Comparison of ENCODE assay signal across 8 cellular contexts in the genomic region with DNA sequence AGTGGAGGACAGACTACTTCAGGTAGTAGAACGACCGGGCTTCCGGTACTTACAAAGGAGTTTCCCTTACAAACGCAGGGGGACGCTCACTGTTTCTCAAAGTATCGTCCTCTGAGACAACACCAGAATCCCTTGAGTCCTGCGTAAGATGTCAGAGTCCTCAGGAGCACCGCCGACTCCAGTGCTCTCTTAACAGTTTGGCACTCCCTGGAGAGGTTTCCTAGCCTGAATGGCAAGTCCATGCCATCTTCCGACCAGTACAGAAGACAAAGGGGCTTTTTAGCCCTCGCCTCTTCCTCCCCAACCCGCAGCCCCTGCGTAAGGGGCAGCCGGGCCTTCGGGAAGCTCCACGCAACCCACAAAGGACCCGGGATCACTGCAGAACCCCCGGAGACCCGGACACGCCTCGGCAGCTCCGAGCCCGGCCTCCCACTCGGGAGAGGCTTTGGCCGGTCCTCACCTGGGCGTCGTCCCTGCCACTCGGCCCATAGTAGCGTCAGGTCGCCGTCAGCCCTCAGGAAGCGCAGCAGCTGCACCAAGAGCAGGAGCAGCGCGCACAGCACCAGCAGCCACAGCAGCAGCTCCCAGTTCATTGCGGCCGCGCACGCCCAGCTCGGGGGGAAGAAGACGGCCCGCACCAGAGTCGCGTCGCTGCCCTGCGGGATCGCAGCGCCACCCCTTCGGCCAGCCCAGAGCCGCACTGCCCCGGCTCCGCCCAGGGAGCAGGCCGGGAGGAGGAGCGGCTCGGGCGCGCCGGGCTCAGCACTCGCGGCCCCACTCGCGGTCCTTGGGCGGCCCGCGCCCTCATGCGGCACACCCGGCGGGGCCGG. TPM values are rescaled to one million over a fixed set of nuclear protein-coding genes. Genes with fewer than 3 reads are reported as not detected.
DNase-seq lines count a peak whose midpoint lies in the region; ATAC-seq lines count a peak whose summit lies in the region.

A gene with protein sequence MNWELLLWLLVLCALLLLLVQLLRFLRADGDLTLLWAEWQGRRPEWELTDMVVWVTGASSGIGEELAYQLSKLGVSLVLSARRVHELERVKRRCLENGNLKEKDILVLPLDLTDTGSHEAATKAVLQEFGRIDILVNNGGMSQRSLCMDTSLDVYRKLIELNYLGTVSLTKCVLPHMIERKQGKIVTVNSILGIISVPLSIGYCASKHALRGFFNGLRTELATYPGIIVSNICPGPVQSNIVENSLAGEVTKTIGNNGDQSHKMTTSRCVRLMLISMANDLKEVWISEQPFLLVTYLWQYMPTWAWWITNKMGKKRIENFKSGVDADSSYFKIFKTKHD (minus strand): TSS at position 682 of the 830 bp plus-strand sequence. CDS start 89 bp downstream, at position 593.

- ATAC-seq in GM18519 (IDR thresholded peaks at IDR 0.05; ENCODE audit: low FRiP score, unreplicated experiment): peak; percentile 73
- peak; percentile 94 for ATAC-seq in HG03045 (IDR thresholded peaks at IDR 0.05; ENCODE audit: unreplicated experiment)
- ATAC-seq in activated CD4-positive, CD25-positive, alpha-beta regulatory T cell treated with anti-CD3 and anti-CD28 coated beads, Interleukin-2, amount 50 U/mL, for 24 hours: peak; percentile 89 to 90

- in situ Hi-C loops in ACHN (cut with HindIII; ENCODE audit: low pct_ligation_motif_present, low pct_unique_long_range_greater_than_20kb, low sequenced_read_pairs): no loop called here

- peak; percentile 81 for DNase-seq in ACHN
- DNase-seq in NCI-H2196 treated with DMSO at 0.1 percent for 48 hours (lab: John Stamatoyannopoulos, UW; ENCODE audit: unreplicated experiment): peak; percentile 65
- peak; percentile 85 for DNase-seq in cerebellum (ENCODE audit: low spot score)
- peak; percentile 86 for DNase-seq in kidney tubule cell (ENCODE audit: low spot score)
- DNase-seq in stimulated activated CD4-positive, alpha-beta T cell treated with anti-CD3 and anti-CD28 coated beads, Interleukin-1b, Interleukin-23, amount 100 ng/mL, for 1 hour (ENCODE audit: low read depth in 2 of 2): peak; percentile 17 to 42

RNA-seq across cellular contexts. Expression of the gene that starts here (rescaled TPM):
- 48.2 TPM for total RNA-seq in cerebellum

Comparison
In these comparisons a context has a peak if more than half of its experiments do, and no peak if none do; other contexts are left out.
1. Peak in every context shown above with its lines: DNase-seq and ATAC-seq.
2. DNase-seq: peak in every context shown above with its lines; median percentile 86 in kidney tubule cell; 85 in cerebellum; 81 in ACHN; 65 in NCI-H2196 treated with DMSO at 0.1 percent for 48 hours; 30 in stimulated activated CD4-positive, alpha-beta T cell treated with anti-CD3 and anti-CD28 coated beads, Interleukin-1b, Interleukin-23, amount 100 ng/mL, for 1 hour.